In the genomic region with DNA sequence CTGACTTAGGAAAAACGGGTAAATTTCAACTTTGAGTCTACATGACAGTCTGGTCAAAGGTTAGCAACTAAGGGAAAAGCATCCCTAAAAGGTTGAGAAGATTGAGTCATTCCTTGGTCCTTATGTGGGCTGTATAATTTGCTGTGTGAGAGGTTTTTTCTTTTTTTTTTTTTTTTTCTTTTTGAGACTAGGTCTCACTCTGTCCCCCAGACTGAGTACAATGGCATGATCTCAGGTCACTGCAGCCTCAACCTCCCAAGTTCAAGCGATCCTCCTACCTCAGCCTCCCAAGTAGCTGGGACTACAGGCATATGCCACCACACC, we compare ENCODE assay signal across 1 cellular context.
TF ChIP-seq lines count a peak whose summit lies in the region.

No MANE protein-coding gene starts in this region.

TF ChIP-seq in GM12878, 131 proteins besides CTCF, POLR2A, EP300 and RAD21 (continued from another document):
- TF ChIP-seq, protein P1, sequence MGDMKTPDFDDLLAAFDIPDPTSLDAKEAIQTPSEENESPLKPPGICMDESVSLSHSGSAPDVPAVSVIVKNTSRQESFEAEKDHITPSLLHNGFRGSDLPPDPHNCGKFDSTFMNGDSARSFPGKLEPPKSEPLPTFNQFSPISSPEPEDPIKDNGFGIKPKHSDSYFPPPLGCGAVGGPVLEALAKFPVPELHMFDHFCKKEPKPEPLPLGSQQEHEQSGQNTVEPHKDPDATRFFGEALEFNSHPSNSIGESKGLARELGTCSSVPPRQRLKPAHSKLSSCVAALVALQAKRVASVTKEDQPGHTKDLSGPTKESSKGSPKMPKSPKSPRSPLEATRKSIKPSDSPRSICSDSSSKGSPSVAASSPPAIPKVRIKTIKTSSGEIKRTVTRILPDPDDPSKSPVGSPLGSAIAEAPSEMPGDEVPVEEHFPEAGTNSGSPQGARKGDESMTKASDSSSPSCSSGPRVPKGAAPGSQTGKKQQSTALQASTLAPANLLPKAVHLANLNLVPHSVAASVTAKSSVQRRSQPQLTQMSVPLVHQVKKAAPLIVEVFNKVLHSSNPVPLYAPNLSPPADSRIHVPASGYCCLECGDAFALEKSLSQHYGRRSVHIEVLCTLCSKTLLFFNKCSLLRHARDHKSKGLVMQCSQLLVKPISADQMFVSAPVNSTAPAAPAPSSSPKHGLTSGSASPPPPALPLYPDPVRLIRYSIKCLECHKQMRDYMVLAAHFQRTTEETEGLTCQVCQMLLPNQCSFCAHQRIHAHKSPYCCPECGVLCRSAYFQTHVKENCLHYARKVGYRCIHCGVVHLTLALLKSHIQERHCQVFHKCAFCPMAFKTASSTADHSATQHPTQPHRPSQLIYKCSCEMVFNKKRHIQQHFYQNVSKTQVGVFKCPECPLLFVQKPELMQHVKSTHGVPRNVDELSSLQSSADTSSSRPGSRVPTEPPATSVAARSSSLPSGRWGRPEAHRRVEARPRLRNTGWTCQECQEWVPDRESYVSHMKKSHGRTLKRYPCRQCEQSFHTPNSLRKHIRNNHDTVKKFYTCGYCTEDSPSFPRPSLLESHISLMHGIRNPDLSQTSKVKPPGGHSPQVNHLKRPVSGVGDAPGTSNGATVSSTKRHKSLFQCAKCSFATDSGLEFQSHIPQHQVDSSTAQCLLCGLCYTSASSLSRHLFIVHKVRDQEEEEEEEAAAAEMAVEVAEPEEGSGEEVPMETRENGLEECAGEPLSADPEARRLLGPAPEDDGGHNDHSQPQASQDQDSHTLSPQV (IDR thresholded peaks at IDR 0.05): no peak
